Comparison of ENCODE assay signal across 1 cellular context in genomic region chr17:42629420-42630009, GRCh38.
TF ChIP-seq lines count a peak whose summit lies in the region.

No MANE protein-coding gene starts in this region.

TF ChIP-seq in K562, 482 proteins besides CTCF, POLR2A, EP300 and RAD21 (continued from another document and continues in another):
- TF ChIP-seq E2F8 (IDR thresholded peaks at IDR 0.05; ENCODE audit: low read depth, partially characterized antibody) (no peak), HDAC1 (IDR thresholded peaks at IDR 0.05) (peak in 1 of 2 experiments; percentile 61; a peak in 2 of 4 replicates), MEIS2 (IDR thresholded peaks at IDR 0.05; ENCODE audit: partially characterized antibody) (peak; percentile 5), ZSCAN29 (IDR thresholded peaks at IDR 0.05) (no peak), GABPA (tag; conservative IDR thresholded peaks at IDR 0.05; ENCODE audit: low read depth) (peak; percentile 29; the same call in 1 of the 2 replicates), ATF3 (IDR thresholded peaks at IDR 0.05) (peak; percentile 44; the same call in 1 of the 2 replicates), ATF3 (CRISPR knock-in tag; conservative IDR thresholded peaks at IDR 0.05) (no peak), RBM34 (IDR thresholded peaks at IDR 0.05; ENCODE audit: borderline replicate concordance, insufficient read depth, low read length) (no peak), ZBTB2 (IDR thresholded peaks at IDR 0.05) (0 out of 2 replicates have a peak, but pooled peaks have one; percentile 42), SIN3A (IDR thresholded peaks at IDR 0.05; ENCODE audit: borderline replicate concordance in 2 of 2, control insufficient read depth in 1 of 2, low read depth in 2 of 2, low read length in 2 of 2) (no peak), KAT8 (IDR thresholded peaks at IDR 0.05; ENCODE audit: low read depth) (no peak), CEBPB (tag; IDR thresholded peaks at IDR 0.05) (peak; percentile 64; the same call in 1 of the 2 replicates), NR4A1 (CRISPR knock-in tag; IDR thresholded peaks at IDR 0.05) (no peak), NR4A1 (tag; IDR thresholded peaks at IDR 0.05) (peak; percentile 25; the same call in 1 of the 2 replicates), CBX8 (IDR thresholded peaks at IDR 0.05; ENCODE audit: borderline replicate concordance, extremely low read depth, low read depth, low read length, poor library complexity, severe bottlenecking) (no peak), ZZZ3 (IDR thresholded peaks at IDR 0.05) (no peak), KDM1A (IDR thresholded peaks at IDR 0.05) (peak; percentile 84 to 85), FOXK2 (conservative IDR thresholded peaks at IDR 0.05 in 1 of 2, IDR thresholded peaks at IDR 0.05 in 1 of 2; ENCODE audit: low read depth in 2 of 2) (peak; percentile 60 to 62; a peak in 3 of 4 replicates), GTF2F1 (IDR thresholded peaks at IDR 0.05; ENCODE audit: low read depth, low read length) (no peak), CTBP1 (IDR thresholded peaks at IDR 0.05; ENCODE audit: borderline replicate concordance) (0 out of 2 replicates have a peak, but pooled peaks have one; percentile 15), GATAD2B (IDR thresholded peaks at IDR 0.05; ENCODE audit: borderline replicate concordance) (peak; percentile 25; the same call in 1 of the 2 replicates), HIVEP1 (CRISPR knock-in tag; IDR thresholded peaks at IDR 0.05) (no peak), TEAD4 (IDR thresholded peaks at IDR 0.05; ENCODE audit: low read length) (peak; percentile 93), TEAD4 (CRISPR knock-in tag; IDR thresholded peaks at IDR 0.05; ENCODE audit: borderline replicate concordance) (no peak), FOXM1 (IDR thresholded peaks at IDR 0.05; ENCODE audit: low read depth) (peak; percentile 57), FOXM1 (CRISPR knock-in tag; IDR thresholded peaks at IDR 0.05; ENCODE audit: low read depth) (no peak), HDAC2 (IDR thresholded peaks at IDR 0.05) (no peak; the same call in 1 of the 2 replicates), ARID3A (IDR thresholded peaks at IDR 0.05; ENCODE audit: borderline replicate concordance, low read depth, low read length) (peak; percentile 37; the same call in 1 of the 2 replicates), E2F5 (CRISPR knock-in tag; IDR thresholded peaks at IDR 0.05) (no peak), ZNF740 (CRISPR knock-in tag; IDR thresholded peaks at IDR 0.05) (no peak), ZNF740 (tag; IDR thresholded peaks at IDR 0.05) (no peak), JUNB (CRISPR knock-in tag; conservative IDR thresholded peaks at IDR 0.05) (no peak), MTA2 (IDR thresholded peaks at IDR 0.05; ENCODE audit: low read depth) (peak; percentile 83), TAL1 (IDR thresholded peaks at IDR 0.05) (peak; percentile 91), LEF1 (IDR thresholded peaks at IDR 0.05) (0 out of 2 replicates have a peak, but pooled peaks have one; percentile 36), CCNT2 (IDR thresholded peaks at IDR 0.05; ENCODE audit: borderline replicate concordance, extremely low read depth, insufficient read length, low read depth, low read length) (peak; percentile 37), ZBTB5 (IDR thresholded peaks at IDR 0.05) (no peak), TCF3 (CRISPR knock-in tag; IDR thresholded peaks at IDR 0.05) (peak; percentile 81), THRB (CRISPR knock-in tag; conservative IDR thresholded peaks at IDR 0.05) (no peak), PURB (CRISPR knock-in tag; IDR thresholded peaks at IDR 0.05; ENCODE audit: low read depth) (no peak), ADNP (tag; IDR thresholded peaks at IDR 0.05) (peak; percentile 26; the same call in 1 of the 2 replicates), HMBOX1 (IDR thresholded peaks at IDR 0.05) (peak; percentile 38; the same call in 1 of the 2 replicates), ZNF444 (CRISPR knock-in tag; IDR thresholded peaks at IDR 0.05) (no peak), SMAD1 (IDR thresholded peaks at IDR 0.05; ENCODE audit: low read depth, low read length, partially characterized antibody) (peak; percentile 67), ARID1B (IDR thresholded peaks at IDR 0.05) (peak; percentile 95), CBFA2T3 (IDR thresholded peaks at IDR 0.05) (peak; percentile 95), ARNT (IDR thresholded peaks at IDR 0.05) (peak; percentile 51 to 63; a peak in 1 of 4 replicates), CUX1 (CRISPR knock-in tag; IDR thresholded peaks at IDR 0.05) (0 out of 2 replicates have a peak, but pooled peaks have one; percentile 28), HDAC3 (IDR thresholded peaks at IDR 0.05; ENCODE audit: borderline replicate concordance, partially characterized antibody) (peak; percentile 66)
